ENCODE assay signal across 9 cellular contexts in the genomic region with DNA sequence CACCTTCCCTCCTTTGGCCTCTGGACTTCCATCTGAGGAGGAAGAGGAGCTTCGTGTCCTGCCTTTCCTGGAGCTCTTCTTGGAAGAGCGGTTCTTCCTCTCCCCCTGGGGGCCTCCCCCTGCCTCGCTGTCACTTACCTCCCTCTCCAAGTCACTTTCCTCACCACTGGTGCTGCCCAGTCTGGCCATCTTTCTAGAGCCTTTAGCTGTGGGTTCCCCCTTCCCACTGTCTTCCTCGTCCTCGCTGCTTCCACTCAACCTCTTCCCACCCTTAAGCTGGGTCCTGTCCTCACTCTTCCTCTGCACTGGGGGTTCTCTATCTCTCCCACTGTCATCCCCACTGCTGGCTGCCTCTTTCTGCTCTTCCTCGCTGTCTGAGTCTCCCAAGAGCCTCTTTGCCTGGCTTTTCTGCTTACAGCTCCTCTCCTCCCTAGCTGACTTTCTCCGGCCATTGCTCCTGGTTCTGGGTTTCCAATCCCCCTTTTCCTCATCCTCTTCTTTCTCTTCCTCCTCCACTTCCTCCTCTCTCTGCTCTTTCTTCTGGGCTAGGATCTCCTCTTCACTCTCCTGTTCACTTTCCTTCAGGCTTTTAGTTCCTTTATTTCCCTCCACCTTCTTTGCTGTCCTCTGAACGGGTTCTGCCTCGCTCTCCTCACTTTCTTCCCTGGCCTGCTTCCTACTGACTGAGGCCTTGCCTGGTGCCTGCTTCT. TPM values are rescaled to one million over a fixed set of nuclear protein-coding genes. Genes with fewer than 3 reads are reported as not detected.
DNase-seq lines count a peak whose midpoint lies in the region; ATAC-seq and TF ChIP-seq lines count a peak whose summit lies in the region.
"Had no signal": no experiment of that assay in that cellular context is flagged by ENCODE, and none has a peak within 500 bp of the region (broad histone marks: within the 10 kb centered on the region; RNA-seq: fewer than 3 reads in every experiment).

No MANE protein-coding gene starts in this region.

- CTCF ChIA-PET in PC-3 (lab: Charles Lee): no interaction called here

- no peaks in the 10 kb centered on the region for H3K9me2 ChIP-seq in GM23338 (ENCODE audit: insufficient read depth)
- no peaks in the 10 kb centered on the region for H3K9me2 ChIP-seq in PC-3 (replicated peaks; ENCODE audit: low read length)

- H4K20me1 ChIP-seq in GM23338 (replicated peaks; ENCODE audit: insufficient read depth): peaks cover 6% of the 10 kb centered on the region; the same call in 1 of the 2 replicates
- no peaks in the 10 kb centered on the region for H4K20me1 ChIP-seq in PC-3 (ENCODE audit: low read length)

- H3K4me3 ChIP-seq in GM23338: peak overlapping the region; percentile 94
- H3K4me3 ChIP-seq in PC-3 (ENCODE audit: low read length): peak overlapping the region; percentile 91
- peak overlapping the region in 3 of 4 donors; percentile 79 to 100 (median 84) for H3K4me3 ChIP-seq in gastrocnemius medialis
- H3K4me3 ChIP-seq in lower leg skin (ENCODE audit: low read depth, poor library complexity, severe bottlenecking): no peak overlapping the region

- H3K36me3 Mint-ChIP-seq in GM23338 (ENCODE audit: low read depth): peaks cover 50% of the 10 kb centered on the region
- H3K36me3 Mint-ChIP-seq in endothelial cell (ENCODE audit: low read depth, unreplicated experiment): peaks cover 52% of the 10 kb centered on the region

- H3K9me3 Mint-ChIP-seq in GM23338 (peaks cover 2% of the 10 kb centered on the region; the same call in 2 of the 3 replicates), endothelial cell (ENCODE audit: unreplicated experiment) (no peaks in the 10 kb centered on the region)

- H3K27me3 Mint-ChIP-seq in GM23338 (ENCODE audit: insufficient read depth, low read depth, poor library complexity): peaks cover 13% of the 10 kb centered on the region
- peaks cover 39% of the 10 kb centered on the region for H3K27me3 Mint-ChIP-seq in endothelial cell (ENCODE audit: unreplicated experiment)

- peaks cover 13% of the 10 kb centered on the region for H3K4me1 ChIP-seq in GM23338 (ENCODE audit: insufficient read depth)
- H3K4me1 ChIP-seq in PC-3 (ENCODE audit: insufficient read depth, low read length): peaks cover 24% of the 10 kb centered on the region
- peaks cover 17 to 21% of the 10 kb centered on the region in 2 donors for H3K4me1 ChIP-seq in gastrocnemius medialis

- H3K4me2 ChIP-seq in GM23338: peak overlapping the region; percentile 94
- peak overlapping the region; percentile 100 for H3K4me2 ChIP-seq in PC-3 (ENCODE audit: low read length)

- TF ChIP-seq POLR2A in gastrocnemius medialis (IDR thresholded peaks at IDR 0.05) (no peak), lower leg skin (IDR thresholded peaks at IDR 0.05) (no peak)

- H3K27ac ChIP-seq in GM23338 (ENCODE audit: low read depth) (no peak overlapping the region), PC-3 (ENCODE audit: low read length) (peak overlapping the region; percentile 92), gastrocnemius medialis (peak overlapping the region in 3 of 4 donors; percentile 95 to 100 (median 99))

- intact Hi-C loops in PC-3 (cut with micrococcal nuclease) (no loop called here), gastrocnemius medialis (cut with DNase I; ENCODE audit: low total_unique reads) (loop anchor here (2.0 to 10.0 kb wide), 2 partner anchors 67 to 541 kb away; partner anchors contain the start of genes KCTD13 and ZNF747), lower leg skin (cut with DNase I; ENCODE audit: low total_unique reads) (no loop called here)

- H3K9me3 ChIP-seq in PC-3 (ENCODE audit: low read length) (no peaks in the 10 kb centered on the region), gastrocnemius medialis (no peaks in the 10 kb centered on the region)

- H3F3A ChIP-seq in GM23338 (replicated peaks; ENCODE audit: low read depth) (peaks cover 20% of the 10 kb centered on the region), PC-3 (ENCODE audit: low read length, unreplicated experiment) (no peaks in the 10 kb centered on the region)

- POLR2A ChIA-PET in PC-3 (lab: Charles Lee; ENCODE audit: unreplicated experiment): no interaction called here

- H3K9ac ChIP-seq in PC-3 (ENCODE audit: low read length): peak overlapping the region; percentile 100

- ATAC-seq in GM23338 (no peak), PC-3 (no peak), gastrocnemius medialis (no peak), HG03571 (IDR thresholded peaks at IDR 0.05; ENCODE audit: unreplicated experiment) (no peak)

- no peak overlapping the region for H3K27ac Mint-ChIP-seq in GM23338
- peak overlapping the region; percentile 81 for H3K27ac Mint-ChIP-seq in endothelial cell (ENCODE audit: unreplicated experiment)

- 80 to 85% methylated on average over 9 of the region's 9 CpGs for WGBS in lower leg skin, 2 donors

- peaks cover 15% of the 10 kb centered on the region for H3K4me1 Mint-ChIP-seq in GM23338
- peaks cover 57% of the 10 kb centered on the region for H3K4me1 Mint-ChIP-seq in endothelial cell (ENCODE audit: unreplicated experiment)

- no TSS peak for BruUV-seq in PC-3 (replicated peaks; lab: Mats Ljungman, UMichigan)

- in situ Hi-C loops in gastrocnemius medialis (cut with MboI; ENCODE audit: low sequenced_read_pairs in 4 of 4): no loop called here

- TF ChIP-seq CTCF in GM23338 (conservative IDR thresholded peaks at IDR 0.05; ENCODE audit: low read depth in 2 of 2): no peak
- no peak for TF ChIP-seq CTCF in PC-3 (conservative IDR thresholded peaks at IDR 0.05; ENCODE audit: low read depth, low read length)
- no peak for TF ChIP-seq CTCF in endothelial cell (IDR thresholded peaks at IDR 0.05; ENCODE audit: unreplicated experiment)
- TF ChIP-seq CTCF in gastrocnemius medialis (IDR thresholded peaks at IDR 0.05 in 4 of 5, conservative IDR thresholded peaks at IDR 0.05 in 1 of 5): no peak
- TF ChIP-seq CTCF in lower leg skin (IDR thresholded peaks at IDR 0.05): no peak

- H3K4me3 Mint-ChIP-seq in GM23338 (peak overlapping the region; percentile 98; the same call in 2 of the 3 replicates), endothelial cell (ENCODE audit: unreplicated experiment) (peak overlapping the region; percentile 96)

- DNase-seq in GM23338 (ENCODE audit: low spot score) (no peak), PC-3 (no peak), endothelial cell (ENCODE audit: low spot score) (no peak), gastrocnemius medialis (no peak), lower leg skin (ENCODE audit: low spot score in 2 of 2) (no peak), DMS 273 (lab: John Stamatoyannopoulos, UW; ENCODE audit: unreplicated experiment) (no peak)
- DNase-seq: NCI-H2171 had no signal

- no peaks in the 10 kb centered on the region for H3K27me3 ChIP-seq in GM23338 (ENCODE audit: insufficient read depth)
- H3K27me3 ChIP-seq in PC-3 (ENCODE audit: low read length): no peaks in the 10 kb centered on the region
- no peaks in the 10 kb centered on the region for H3K27me3 ChIP-seq in gastrocnemius medialis

- H3K36me3 ChIP-seq in GM23338 (ENCODE audit: insufficient read depth) (peaks cover 8% of the 10 kb centered on the region), PC-3 (ENCODE audit: low read depth, low read length) (peaks cover 8% of the 10 kb centered on the region; the same call in 1 of the 2 replicates), gastrocnemius medialis (peaks cover 0 to 67% of the 10 kb centered on the region in 2 donors)

- H2AFZ ChIP-seq in GM23338: no peak overlapping the region
- no peak overlapping the region for H2AFZ ChIP-seq in PC-3 (ENCODE audit: low read length)

- H3K79me2 ChIP-seq in GM23338 (replicated peaks; ENCODE audit: insufficient read depth) (peaks cover 7% of the 10 kb centered on the region; the same call in 1 of the 2 replicates), PC-3 (ENCODE audit: low read length) (peaks cover 12% of the 10 kb centered on the region)

TF ChIP-seq in GM23338, 12 proteins besides CTCF, POLR2A, EP300 and RAD21 (continues in another document):
- no peak for TF ChIP-seq JUNB (IDR thresholded peaks at IDR 0.05; ENCODE audit: unreplicated experiment)

RNA-seq across cellular contexts. Expression of gene HIRIP3, which starts 1.4 kb away (rescaled TPM):
- total RNA-seq in GM23338 (2014; rRNA removed; shearing (Covaris generic)): 10.4 and 13.4 TPM in 2 replicates
- polyA plus RNA-seq in GM23338 (2016; fragmentation: Nextera tagmentation; extraction: Ambion mirVana): 18.5 and 19.1 TPM in 2 replicates
- total RNA-seq in PC-3 (2014; rRNA removed) (18.4 and 26.8 TPM in 2 replicates), endothelial cell (ENCODE audit: unreplicated experiment) (5.2 TPM), gastrocnemius medialis (10 to 100 TPM; 13.5 to 25.6 (median 17.2) TPM), lower leg skin (10 to 100 TPM; 13.7 to 28.9 (median 21.5) TPM)

RNA-seq across cellular contexts. Expression of gene INO80E, which starts 2.0 kb away (rescaled TPM):
- 71.0 and 92.8 TPM in 2 replicates for total RNA-seq in GM23338 (2014; rRNA removed; shearing (Covaris generic))
- 66.0 and 66.2 TPM in 2 replicates for polyA plus RNA-seq in GM23338 (2016; fragmentation: Nextera tagmentation; extraction: Ambion mirVana)
- total RNA-seq in PC-3 (2014; rRNA removed): 60.6 and 70.3 TPM in 2 replicates
- total RNA-seq in endothelial cell (ENCODE audit: unreplicated experiment): 94.4 TPM
- 10 to 100 TPM; 45.4 to 74.8 (median 55.5) TPM for total RNA-seq in gastrocnemius medialis
- total RNA-seq in lower leg skin: 100 to 1,000 TPM in 1 of 4 donors, 10 to 100 TPM in 3; 40.9 to 157 (median 61.8) TPM

RNA-seq across cellular contexts. Expression of gene DOC2A, which starts 16.8 kb away (rescaled TPM):
- 7.5 and 10.0 TPM in 2 replicates for total RNA-seq in GM23338 (2014; rRNA removed; shearing (Covaris generic))
- polyA plus RNA-seq in GM23338 (2016; fragmentation: Nextera tagmentation; extraction: Ambion mirVana): 9.8 and 10.4 TPM in 2 replicates
- 4.6 and 5.2 TPM in 2 replicates for total RNA-seq in PC-3 (2014; rRNA removed)
- 7.4 TPM for total RNA-seq in endothelial cell (ENCODE audit: unreplicated experiment)
- total RNA-seq in gastrocnemius medialis: not detected
- 1 to 10 TPM in 1 of 4 donors, under 1 TPM in 2, not detected in 1; 0.21 to 2.6 (median 0.69) TPM for total RNA-seq in lower leg skin

RNA-seq across cellular contexts. Expression of gene TAOK2, which starts 20.4 kb away (rescaled TPM):
- 36.5 and 45.2 TPM in 2 replicates for total RNA-seq in GM23338 (2014; rRNA removed; shearing (Covaris generic))
- polyA plus RNA-seq in GM23338 (2016; fragmentation: Nextera tagmentation; extraction: Ambion mirVana): 8.8 and 10.1 TPM in 2 replicates
- total RNA-seq in PC-3 (2014; rRNA removed) (34.1 and 47.4 TPM in 2 replicates), endothelial cell (ENCODE audit: unreplicated experiment) (178 TPM), gastrocnemius medialis (10 to 100 TPM; 15.9 to 31.0 (median 22.1) TPM), lower leg skin (10 to 100 TPM; 35.5 to 47.9 (median 38.1) TPM)

RNA-seq across cellular contexts. Expression of gene C16orf92, which starts 28.9 kb away (rescaled TPM):
- total RNA-seq in GM23338 (2014; rRNA removed; shearing (Covaris generic)): not detected in 2 replicates
- 0.34 and 0.56 TPM in 2 replicates for polyA plus RNA-seq in GM23338 (2016; fragmentation: Nextera tagmentation; extraction: Ambion mirVana)
- total RNA-seq in PC-3 (2014; rRNA removed) (not detected in 2 replicates), endothelial cell (ENCODE audit: unreplicated experiment) (not detected), gastrocnemius medialis (not detected), lower leg skin (not detected)
- total RNA-seq: activated CD8-positive, alpha-beta memory T cell treated with anti-CD3 and anti-CD28 coated beads for 36 hours had no signal
